ENCODE assay signal across 19 cellular contexts in genomic region chr3:184795493-184796198, GRCh38. TPM values are rescaled to one million over a fixed set of nuclear protein-coding genes. Genes with fewer than 3 reads are reported as not detected.
A peak's percentile ranks its signal among the peaks of the same experiment; 100 is the strongest.
DNase-seq lines count a peak whose midpoint lies in the region; ATAC-seq and TF ChIP-seq lines count a peak whose summit lies in the region.
"Had no signal": no experiment of that assay in that cellular context is flagged by ENCODE, and none has a peak within 500 bp of the region (broad histone marks: within the 10 kb centered on the region; RNA-seq: fewer than 3 reads in every experiment).

No MANE protein-coding gene starts in this region.

- H3K27ac ChIP-seq in hepatocyte (no peak overlapping the region), GM23248 (no peak overlapping the region)
- H3K27ac ChIP-seq: heart right ventricle, vagina had no signal

- ATAC-seq in sciatic nerve (no peak), HG03432 (IDR thresholded peaks at IDR 0.05; ENCODE audit: unreplicated experiment) (no peak)
- ATAC-seq: activated CD4-positive, CD25-positive, alpha-beta regulatory T cell treated with anti-CD3 and anti-CD28 coated beads, Interleukin-2, amount 50 U/mL, for 24 hours had no signal

- H2AFZ ChIP-seq in hepatocyte: no peak overlapping the region
- H2AFZ ChIP-seq in GM23248: no peak overlapping the region

- H3K9ac ChIP-seq in GM23248: no peak overlapping the region

- H3K4me3 ChIP-seq in hepatocyte (no peak overlapping the region), GM23248 (no peak overlapping the region)
- H3K4me3 ChIP-seq: heart right ventricle, vagina had no signal

- no peaks in the 10 kb centered on the region for H3F3A ChIP-seq in GM23248 (ENCODE audit: insufficient read depth)

- in situ Hi-C loops in GM23248 (cut with MboI): loop anchor here (25.0 kb wide), 1 partner anchor 433 kb away; the partner anchor contains the start of genes CLCN2 and POLR2H

- no peaks in the 10 kb centered on the region for H4K20me1 ChIP-seq in hepatocyte (ENCODE audit: insufficient read depth, poor library complexity, severe bottlenecking)
- no peaks in the 10 kb centered on the region for H4K20me1 ChIP-seq in GM23248 (ENCODE audit: insufficient read depth)

- H3K4me1 ChIP-seq in hepatocyte (ENCODE audit: insufficient read depth) (peaks cover 6% of the 10 kb centered on the region), GM23248 (ENCODE audit: insufficient read depth) (no peaks in the 10 kb centered on the region)
- H3K4me1 ChIP-seq: vagina had no signal

- H3K79me2 ChIP-seq in hepatocyte (no peaks in the 10 kb centered on the region), GM23248 (ENCODE audit: insufficient read depth) (no peaks in the 10 kb centered on the region)

- no peaks in the 10 kb centered on the region for H3K36me3 ChIP-seq in hepatocyte (replicated peaks; ENCODE audit: insufficient read depth, low read depth)
- no peaks in the 10 kb centered on the region for H3K36me3 ChIP-seq in GM23248 (ENCODE audit: low read depth)
- H3K36me3 ChIP-seq: heart right ventricle, vagina had no signal

- H3K9me2 ChIP-seq in hepatocyte (replicated peaks; ENCODE audit: insufficient read depth) (no peaks in the 10 kb centered on the region), GM23248 (ENCODE audit: insufficient read depth) (no peaks in the 10 kb centered on the region)

- TF ChIP-seq CTCF in hepatocyte (IDR thresholded peaks at IDR 0.05; ENCODE audit: poor library complexity): no peak

- WGBS in hepatocyte (ENCODE audit: low lambda C conversion rate, missing lambda C conversion rate): 49% methylated on average over 5 of the region's 5 CpGs
- WGBS in GM23248 (ENCODE audit: low coverage in 1 of 2, low lambda C conversion rate in 2 of 2, missing lambda C conversion rate in 2 of 2), 2 experiments: 78 to 82% methylated on average over 4 to 5 of the region's 5 CpGs

- H3K27me3 ChIP-seq in hepatocyte (no peaks in the 10 kb centered on the region), GM23248 (replicated peaks; ENCODE audit: insufficient read depth) (no peaks in the 10 kb centered on the region)
- H3K27me3 ChIP-seq: vagina had no signal

- DNase-seq in NK-92 treated with Interleukin-12 subunit alpha and Interleukin-12 subunit beta, amount 100 ng/mL, for 24 hours (lab: John Stamatoyannopoulos, UW): peak; percentile 63
- DNase-seq in NK-92 (lab: John Stamatoyannopoulos, UW; ENCODE audit: unreplicated experiment): no peak
- peak; percentile 31 for DNase-seq in NCI-H510A (lab: John Stamatoyannopoulos, UW)
- peak; percentile 49 for DNase-seq in hepatocyte (ENCODE audit: low spot score)
- DNase-seq in sciatic nerve (ENCODE audit: low spot score): peak; percentile 52
- no peak for DNase-seq in GM23248
- DNase-seq in cerebellum (ENCODE audit: low spot score): no peak
- DNase-seq: activated effector memory CD4-positive, alpha-beta T cell treated with Interleukin-2 at 50 U/mL for 16 hours; amygdala; CD4-positive, CD25-positive, alpha-beta regulatory T cell; central memory CD4-positive, alpha-beta T cell; effector CD4-positive, alpha-beta T cell; heart right ventricle; nucleus accumbens; SHP77; T-helper 2 cell had no signal

- intact Hi-C loops in sciatic nerve (cut with DNase I): no loop called here

- H3K9me3 ChIP-seq in hepatocyte (ENCODE audit: low read depth) (no peaks in the 10 kb centered on the region), GM23248 (ENCODE audit: low read depth) (no peaks in the 10 kb centered on the region)
- H3K9me3 ChIP-seq: heart right ventricle, vagina had no signal

- H3K4me2 ChIP-seq in hepatocyte (no peak overlapping the region), GM23248 (ENCODE audit: unreplicated experiment) (no peak overlapping the region)

RNA-seq across cellular contexts. Expression of gene VPS8, which starts 16.3 kb away (rescaled TPM):
- 61.9 and 62.4 TPM in 2 replicates for total RNA-seq in hepatocyte
- 20.5 and 24.9 TPM in 2 replicates for polyA plus RNA-seq in hepatocyte
- total RNA-seq in sciatic nerve: 86.4 TPM
- 36.4 and 45.5 TPM in 2 replicates for total RNA-seq in GM23248 (2014; rRNA removed; shearing (Covaris generic))
- polyA plus RNA-seq in GM23248 (2016; fragmentation: Nextera tagmentation; extraction: Ambion mirVana): 17.0 and 17.8 TPM in 2 replicates
- 185 TPM for total RNA-seq in cerebellum

Comparison
In these comparisons a context has a peak if more than half of its experiments do, and no peak if none do; other contexts are left out.
1. DNase-seq: peak in NK-92 treated with Interleukin-12 subunit alpha and Interleukin-12 subunit beta, amount 100 ng/mL, for 24 hours (single experiment), NCI-H510A (single experiment), hepatocyte (single experiment) and sciatic nerve (single experiment); none in NK-92 (single experiment), GM23248 (single experiment) and cerebellum (single experiment).